ENCODE assay signal across 25 cellular contexts in genomic region chr13:112831801-112832200, GRCh38.
DNase-seq lines count a peak whose midpoint lies in the region; ATAC-seq, FAIRE-seq and TF ChIP-seq lines count a peak whose summit lies in the region.
"Had no signal": no experiment of that assay in that cellular context is flagged by ENCODE, and none has a peak within 500 bp of the region (broad histone marks: within the 10 kb centered on the region; RNA-seq: fewer than 3 reads in every experiment).

No MANE protein-coding gene starts in this region.

- H3K9me1 ChIP-seq in K562 (ENCODE audit: control insufficient read depth, insufficient read depth, low read length): no peaks in the 10 kb centered on the region

- no peak for ATAC-seq in K562
- ATAC-seq in sciatic nerve: no peak
- ATAC-seq: A549 had no signal

- BruUV-seq in K562 (replicated peaks; lab: Mats Ljungman, UMichigan): no TSS peak

- in situ Hi-C loops in K562 (cut with MboI): no loop called here

- no peak overlapping the region for H3K9ac ChIP-seq in K562 (ENCODE audit: insufficient read depth in 1 of 2, low read depth in 2 of 2, low read length in 2 of 2)
- H3K9ac ChIP-seq: BLaER1 treated with 17β-estradiol and CSF1 and Interleukin-3, amounts not matched to agents 10 nM and 100 nM; GM23248 had no signal

- no peaks in the 10 kb centered on the region for H3K27me3 ChIP-seq in K562 (ENCODE audit: control insufficient read depth in 2 of 2, insufficient read depth in 2 of 2, low read length in 2 of 2)
- H3K27me3 ChIP-seq: BLaER1 treated with 17β-estradiol and CSF1 and Interleukin-3, amounts not matched to agents 10 nM and 100 nM; MG63; SJSA1 had no signal

- no peak for FAIRE-seq in K562 (lab: Jason Lieb, UNC)
- FAIRE-seq: A549, G401.6 had no signal

- 93% methylated on average over 8 of the region's 13 CpGs for WGBS in K562 (ENCODE audit: insufficient coverage, low coverage, missing lambda C conversion rate)

- POLR2A ChIA-PET in HEK293 (lab: Yijun Ruan, JAX) (no interaction called here), K562 (lab: Yijun Ruan, JAX) (no interaction called here)

- H3K4me1 ChIP-seq in HEK293 (ENCODE audit: control insufficient read depth, insufficient read depth, low read length) (no peaks in the 10 kb centered on the region), K562 (replicated peaks in 1 of 2; ENCODE audit: control insufficient read depth in 2 of 2, insufficient read depth in 2 of 2, low read length in 2 of 2) (no peaks in the 10 kb centered on the region; a peak in 1 of 5 replicates)
- H3K4me1 ChIP-seq: A549; BLaER1 treated with 17β-estradiol and CSF1 and Interleukin-3, amounts not matched to agents 10 nM and 100 nM; SJSA1 had no signal

- no peak overlapping the region for H2AFZ ChIP-seq in K562 (ENCODE audit: low read depth, low read length)
- H2AFZ ChIP-seq: GM23248 had no signal

- TF ChIP-seq CTCF in HEK293 (tag by site-specific recombination; IDR thresholded peaks at IDR 0.05) (no peak), K562 (IDR thresholded peaks at IDR 0.05 in 2 of 3, conservative IDR thresholded peaks at IDR 0.05 in 1 of 3; ENCODE audit: insufficient read depth in 2 of 3, low read depth in 1 of 3, low read length in 3 of 3) (no peak), neural crest cell (conservative IDR thresholded peaks at IDR 0.05) (no peak), osteocyte (IDR thresholded peaks at IDR 0.05) (no peak), chondrocyte (IDR thresholded peaks at IDR 0.05) (no peak)

- H3K4me3 Mint-ChIP-seq in neural crest cell (no peak overlapping the region), osteocyte (ENCODE audit: unreplicated experiment) (no peak overlapping the region), chondrocyte (ENCODE audit: unreplicated experiment) (no peak overlapping the region)
- H3K4me3 Mint-ChIP-seq in activated naive CD4-positive, alpha-beta T cell treated with anti-CD3 and anti-CD28 coated beads for 36 hours: no peak overlapping the region
- H3K4me3 Mint-ChIP-seq: CD4-positive, alpha-beta T cell had no signal

- peak overlapping the region; percentile 44 for H3K27ac Mint-ChIP-seq in neural crest cell (ENCODE audit: unreplicated experiment)
- no peak overlapping the region for H3K27ac Mint-ChIP-seq in osteocyte (ENCODE audit: unreplicated experiment)
- H3K27ac Mint-ChIP-seq in activated naive CD4-positive, alpha-beta T cell treated with anti-CD3 and anti-CD28 coated beads for 36 hours: no peak overlapping the region
- H3K27ac Mint-ChIP-seq in chondrocyte (ENCODE audit: unreplicated experiment): no peak overlapping the region
- H3K27ac Mint-ChIP-seq: CD4-positive, alpha-beta T cell had no signal

- no peak for TF ChIP-seq EP300 in K562 (IDR thresholded peaks at IDR 0.05; ENCODE audit: low read length)

- no peak overlapping the region for H3K4me2 ChIP-seq in K562 (ENCODE audit: insufficient read depth, low read length)
- H3K4me2 ChIP-seq: A549; BLaER1 treated with 17β-estradiol and CSF1 and Interleukin-3, amounts not matched to agents 10 nM and 100 nM had no signal

- intact Hi-C loops in K562 (cut with micrococcal nuclease): no loop called here
- intact Hi-C loops in sciatic nerve (cut with DNase I): no loop called here
- intact Hi-C loops in activated naive CD4-positive, alpha-beta T cell treated with anti-CD3 and anti-CD28 coated beads for 36 hours (cut with micrococcal nuclease): no loop called here

- H3K27me3 Mint-ChIP-seq in neural crest cell (ENCODE audit: low read depth) (no peaks in the 10 kb centered on the region), osteocyte (ENCODE audit: unreplicated experiment) (no peaks in the 10 kb centered on the region), chondrocyte (ENCODE audit: low read depth) (no peaks in the 10 kb centered on the region)
- H3K27me3 Mint-ChIP-seq in activated naive CD4-positive, alpha-beta T cell treated with anti-CD3 and anti-CD28 coated beads for 36 hours (ENCODE audit: low read depth): no peaks in the 10 kb centered on the region
- H3K27me3 Mint-ChIP-seq: CD4-positive, alpha-beta T cell had no signal

- no peak for TF ChIP-seq RAD21 in K562 (CRISPR knock-in tag; conservative IDR thresholded peaks at IDR 0.05 in 1 of 2, IDR thresholded peaks at IDR 0.05 in 1 of 2)

- H4K20me1 ChIP-seq in K562 (replicated peaks; ENCODE audit: control insufficient read depth, insufficient read depth, low read length): no peaks in the 10 kb centered on the region

- H3K4me1 Mint-ChIP-seq in neural crest cell (no peaks in the 10 kb centered on the region), osteocyte (ENCODE audit: unreplicated experiment) (peaks cover 3% of the 10 kb centered on the region), chondrocyte (ENCODE audit: low read depth) (peaks cover 7% of the 10 kb centered on the region)
- H3K4me1 Mint-ChIP-seq in activated naive CD4-positive, alpha-beta T cell treated with anti-CD3 and anti-CD28 coated beads for 36 hours (ENCODE audit: low read depth): no peaks in the 10 kb centered on the region

- no peak for DNase-seq in K562 (ENCODE audit: extremely low read depth in 1 of 4, low spot score in 3 of 4)
- DNase-seq in neural crest cell (ENCODE audit: low read depth, low spot score): no peak
- peak; percentile 23 for DNase-seq in sciatic nerve (ENCODE audit: low spot score)
- no peak for DNase-seq in activated T-cell treated with anti-CD3 and anti-CD28 coated beads, Interleukin-2, amount 50 U/mL, for 1 hour
- no peak for DNase-seq in osteocyte (ENCODE audit: extremely low spot score, unreplicated experiment)
- DNase-seq in activated naive CD4-positive, alpha-beta T cell treated with anti-CD3 and anti-CD28 coated beads for 36 hours: no peak
- DNase-seq in chondrocyte (ENCODE audit: low spot score): no peak
- DNase-seq: AML-193; CD4-positive, alpha-beta T cell; COR-L47; GM23248; HCEC 1CT; KG1; MG63; NCI-H1105 treated with DMSO at 0.1 percent for 48 hours; NCI-H2029; NCI-H446; NCI-H524 treated with DMSO at 0.1 percent for 48 hours; NCI-H82; RPMI8226 had no signal

- CTCF ChIA-PET in HEK293 (lab: Yijun Ruan, JAX) (interaction anchor here (0.6 kb wide), 1 partner anchor 24 kb away, joined by 3 read pairs; no protein-coding TSS in a partner anchor), K562 (lab: Yijun Ruan, JAX; ENCODE audit: low intra/inter-chr PET ratio) (no interaction called here)
- CTCF ChIA-PET in activated naive CD4-positive, alpha-beta T cell treated with anti-CD3 and anti-CD28 coated beads for 36 hours (lab: Charles Lee): no interaction called here

- no peaks in the 10 kb centered on the region for H3K9me3 ChIP-seq in HEK293 (ENCODE audit: control insufficient read depth, insufficient read depth, low read depth, low read length)
- H3K9me3 ChIP-seq in K562 (replicated peaks; ENCODE audit: control insufficient read depth, insufficient read depth, low read depth, low read length): no peaks in the 10 kb centered on the region
- H3K9me3 ChIP-seq: A549; BLaER1 treated with 17β-estradiol and CSF1 and Interleukin-3, amounts not matched to agents 10 nM and 100 nM; MG63; SJSA1 had no signal

- no peaks in the 10 kb centered on the region for H3K79me2 ChIP-seq in K562 (ENCODE audit: control insufficient read depth, insufficient read depth, low read length)

- H3K36me3 ChIP-seq in HEK293 (ENCODE audit: control insufficient read depth in 2 of 2, insufficient read depth in 1 of 2, low read length in 2 of 2) (peaks cover 4 to 72% of the 10 kb centered on the region in 2 experiments; a peak in 2 of 3 replicates), K562 (ENCODE audit: control insufficient read depth, insufficient read depth, low read length) (peaks cover 52% of the 10 kb centered on the region; the same call in 2 of the 3 replicates)
- H3K36me3 ChIP-seq: MG63, SJSA1 had no signal

- H3K36me3 Mint-ChIP-seq in neural crest cell (ENCODE audit: low read depth) (peaks cover 41% of the 10 kb centered on the region), osteocyte (ENCODE audit: unreplicated experiment) (peaks cover 21% of the 10 kb centered on the region), chondrocyte (ENCODE audit: low read depth) (peaks cover 24% of the 10 kb centered on the region)
- peaks cover 45% of the 10 kb centered on the region for H3K36me3 Mint-ChIP-seq in activated naive CD4-positive, alpha-beta T cell treated with anti-CD3 and anti-CD28 coated beads for 36 hours (ENCODE audit: low read depth)

- no peak for TF ChIP-seq POLR2A in K562 (conservative IDR thresholded peaks at IDR 0.05)

- no peaks in the 10 kb centered on the region for H3K9me3 Mint-ChIP-seq in neural crest cell
- no peaks in the 10 kb centered on the region for H3K9me3 Mint-ChIP-seq in osteocyte (ENCODE audit: unreplicated experiment)
- H3K9me3 Mint-ChIP-seq in activated naive CD4-positive, alpha-beta T cell treated with anti-CD3 and anti-CD28 coated beads for 36 hours: no peaks in the 10 kb centered on the region
- H3K9me3 Mint-ChIP-seq in chondrocyte (ENCODE audit: low read depth): no peaks in the 10 kb centered on the region
- H3K9me3 Mint-ChIP-seq: CD4-positive, alpha-beta T cell had no signal

- H3K4me3 ChIP-seq in HEK293 (ENCODE audit: low read depth, low read length) (no peak overlapping the region), K562 (no peak overlapping the region)
- H3K4me3 ChIP-seq: A549; BLaER1 treated with 17β-estradiol and CSF1 and Interleukin-3, amounts not matched to agents 10 nM and 100 nM; GM23248; MG63; SJSA1 had no signal

- H3K27ac ChIP-seq in HEK293 (ENCODE audit: extremely low read depth, low read depth, low read length) (no peak overlapping the region), K562 (ENCODE audit: extremely low read depth, low read depth, low read length) (no peak overlapping the region)
- H3K27ac ChIP-seq: A549; BLaER1 treated with 17β-estradiol and CSF1 and Interleukin-3, amounts not matched to agents 10 nM and 100 nM; GM23248; SJSA1 had no signal

TF ChIP-seq in HEK293, 187 proteins besides CTCF, POLR2A, EP300 and RAD21 (continues in another document):
- TF ChIP-seq ZNF157 (tag by site-specific recombination; IDR thresholded peaks at IDR 0.05): no peak
- no peak for TF ChIP-seq ZNF324 (tag by site-specific recombination; IDR thresholded peaks at IDR 0.05)

TF ChIP-seq in K562, 482 proteins besides CTCF, POLR2A, EP300 and RAD21:
- TF ChIP-seq POLR2G (IDR thresholded peaks at IDR 0.05; ENCODE audit: low read depth, low read length) (peak; percentile 46; the same call in 1 of the 2 replicates), CHD1 (IDR thresholded peaks at IDR 0.05; ENCODE audit: low read length) (no peak), HNRNPLL (IDR thresholded peaks at IDR 0.05; ENCODE audit: low read depth, low read length, poor library complexity, severe bottlenecking) (peak; percentile 64)
